ENCODE assay signal across 18 cellular contexts in genomic region chr12:120554658-120555057, GRCh38. TPM values are rescaled to one million over a fixed set of nuclear protein-coding genes. Genes with fewer than 3 reads are reported as not detected.
A peak's percentile ranks its signal among the peaks of the same experiment; 100 is the strongest.
DNase-seq lines count a peak whose midpoint lies in the region; ATAC-seq and TF ChIP-seq lines count a peak whose summit lies in the region.
"Had no signal": no experiment of that assay in that cellular context is flagged by ENCODE, and none has a peak within 500 bp of the region (broad histone marks: within the 10 kb centered on the region; RNA-seq: fewer than 3 reads in every experiment).

No MANE protein-coding gene starts in this region.

- H3K4me3 Mint-ChIP-seq in stimulated activated effector memory CD8-positive, alpha-beta T cell treated with anti-CD3 and anti-CD28 coated beads, Interleukin-12 subunit alpha, Interleukin-12 subunit beta, amount 100 ng/mL, for 72 hours = no peak overlapping the region
- H3K4me3 Mint-ChIP-seq: CD8-positive, alpha-beta T cell had no signal

- no peaks in the 10 kb centered on the region for H3K9me3 Mint-ChIP-seq in stimulated activated effector memory CD8-positive, alpha-beta T cell treated with anti-CD3 and anti-CD28 coated beads, Interleukin-12 subunit alpha, Interleukin-12 subunit beta, amount 100 ng/mL, for 72 hours
- H3K9me3 Mint-ChIP-seq: CD8-positive, alpha-beta T cell had no signal

- ATAC-seq in gastroesophageal sphincter (no peak), HG03025 (IDR thresholded peaks at IDR 0.05; ENCODE audit: low FRiP score, unreplicated experiment) (no peak)
- ATAC-seq in stimulated activated effector memory CD8-positive, alpha-beta T cell treated with anti-CD3 and anti-CD28 coated beads, Interleukin-12 subunit alpha, Interleukin-12 subunit beta, amount 100 ng/mL, for 72 hours = no peak
- ATAC-seq: CD8-positive, alpha-beta T cell; HepG2 had no signal

- TF ChIP-seq POLR2A in gastroesophageal sphincter (IDR thresholded peaks at IDR 0.05) = no peak

- H3K4me1 Mint-ChIP-seq in stimulated activated effector memory CD8-positive, alpha-beta T cell treated with anti-CD3 and anti-CD28 coated beads, Interleukin-12 subunit alpha, Interleukin-12 subunit beta, amount 100 ng/mL, for 72 hours = no peaks in the 10 kb centered on the region

- peaks cover 0 to 54% (median 10%) of the 10 kb centered on the region in 3 donors for H3K4me1 ChIP-seq in gastroesophageal sphincter
- H3K4me1 ChIP-seq: HAP-1 had no signal

- H3K27me3 ChIP-seq in gastroesophageal sphincter = no peaks in the 10 kb centered on the region
- H3K27me3 ChIP-seq: BE2C, Peyer's patch had no signal

- H3K9me3 ChIP-seq in gastroesophageal sphincter = no peaks in the 10 kb centered on the region
- H3K9me3 ChIP-seq: BE2C, HAP-1, Peyer's patch had no signal

- DNase-seq in coronary artery (ENCODE audit: low spot score) (no peak), medulla oblongata (ENCODE audit: extremely low spot score) (peak; percentile 52), T-helper 2 cell (no peak), hippocampal formation (lab: John Stamatoyannopoulos, UW) (no peak)
- DNase-seq in stimulated activated effector memory CD8-positive, alpha-beta T cell treated with anti-CD3 and anti-CD28 coated beads, Interleukin-12 subunit alpha, Interleukin-12 subunit beta, amount 100 ng/mL, for 72 hours (ENCODE audit: low spot score in 2 of 2) = no peak
- DNase-seq: BE2C; CD8-positive, alpha-beta T cell; DMS79 treated with DMSO at 0.1 percent for 48 hours; NCI-H1092 treated with DMSO at 0.1 percent for 48 hours; NCI-H1694 treated with DMSO at 0.1 percent for 48 hours; NCI-H446; NCI-H82; Peyer's patch had no signal

- no peak for TF ChIP-seq CTCF in coronary artery (IDR thresholded peaks at IDR 0.05)
- TF ChIP-seq CTCF in gastroesophageal sphincter (IDR thresholded peaks at IDR 0.05) = no peak

- TF ChIP-seq EP300 in gastroesophageal sphincter (IDR thresholded peaks at IDR 0.05) = no peak

- WGBS in gastroesophageal sphincter (ENCODE audit: low coverage in 1 of 2), 2 donors = 70% methylated on average over 1 of the region's 1 CpG; no CpG with 5 or more reads in 1 of the 2 donors

- H3K4me3 ChIP-seq in coronary artery = no peak overlapping the region
- H3K4me3 ChIP-seq in gastroesophageal sphincter = no peak overlapping the region
- H3K4me3 ChIP-seq: HAP-1, Peyer's patch had no signal

- no peaks in the 10 kb centered on the region for H3K36me3 Mint-ChIP-seq in stimulated activated effector memory CD8-positive, alpha-beta T cell treated with anti-CD3 and anti-CD28 coated beads, Interleukin-12 subunit alpha, Interleukin-12 subunit beta, amount 100 ng/mL, for 72 hours

- peak overlapping the region; percentile 51 for H3K27ac Mint-ChIP-seq in stimulated activated effector memory CD8-positive, alpha-beta T cell treated with anti-CD3 and anti-CD28 coated beads, Interleukin-12 subunit alpha, Interleukin-12 subunit beta, amount 100 ng/mL, for 72 hours
- H3K27ac Mint-ChIP-seq: CD8-positive, alpha-beta T cell had no signal

- peak overlapping the region; percentile 9 to 12 for H3K27ac ChIP-seq in coronary artery
- peak overlapping the region in 3 of 4 donors; percentile 8 to 54 (median 40) for H3K27ac ChIP-seq in gastroesophageal sphincter
- H3K27ac ChIP-seq: KMS-11, Peyer's patch had no signal

- peaks cover 4 to 92% of the 10 kb centered on the region in 2 donors for H3K36me3 ChIP-seq in gastroesophageal sphincter

RNA-seq across cellular contexts. Expression of gene RNF10, which starts 20.5 kb away (rescaled TPM):
- 100 to 1,000 TPM; 134 to 273 (median 161) TPM for total RNA-seq in gastroesophageal sphincter

RNA-seq across cellular contexts. Expression of gene COQ5, which starts 25.7 kb away (rescaled TPM):
- 10 to 100 TPM; 19.3 to 27.6 (median 22.6) TPM for total RNA-seq in gastroesophageal sphincter

RNA-seq across cellular contexts. Expression of gene POP5, which starts 26.5 kb away (rescaled TPM):
- 10 to 100 TPM; 18.2 to 42.0 (median 27.6) TPM for total RNA-seq in gastroesophageal sphincter

RNA-seq across cellular contexts. Expression of gene DYNLL1, which starts 58.7 kb away (rescaled TPM):
- total RNA-seq in gastroesophageal sphincter = 100 to 1,000 TPM; 179 to 271 (median 229) TPM
